ENCODE assay signal across 8 cellular contexts in the genomic region with DNA sequence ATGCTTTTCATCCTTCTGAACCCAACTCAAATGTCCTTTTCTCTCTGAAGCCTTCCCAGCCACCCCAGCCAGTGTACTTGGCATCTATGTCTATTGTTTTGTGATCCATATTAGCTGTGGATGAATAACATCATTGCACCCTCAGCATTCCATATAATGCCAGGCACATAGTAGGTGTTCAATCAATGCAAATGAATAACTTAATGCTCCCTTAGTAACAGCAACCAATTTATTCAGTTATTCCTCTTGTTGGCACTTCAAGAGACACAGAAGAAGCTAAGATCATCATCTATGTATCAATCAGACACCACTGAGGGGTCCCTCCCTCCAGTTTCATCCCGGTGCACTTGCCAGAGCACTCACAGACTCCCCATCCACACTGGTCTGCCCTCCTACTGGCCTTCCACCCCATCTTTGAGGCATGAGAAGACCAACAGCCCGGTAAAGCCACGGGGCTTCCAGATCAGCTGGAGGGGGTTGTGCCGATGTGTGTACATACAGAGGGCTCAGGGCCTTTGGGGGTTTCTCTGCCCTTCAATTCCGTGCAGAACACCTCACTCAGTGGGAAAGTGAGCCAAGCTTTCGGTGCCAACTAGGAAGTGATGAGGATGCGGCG. TPM values are rescaled to one million over a fixed set of nuclear protein-coding genes. Genes with fewer than 3 reads are reported as not detected.
DNase-seq lines count a peak whose midpoint lies in the region; ATAC-seq and TF ChIP-seq lines count a peak whose summit lies in the region.

No MANE protein-coding gene starts in this region.

- POLR2A ChIA-PET in MCF 10A (lab: Yijun Ruan, JAX), result interaction anchor here (0.6 to 8.8 kb wide), 18 partner anchors 10 to 736 kb away, joined by 3 to 136 read pairs (median 4); a partner anchor contains a TSS

- H3K27me3 ChIP-seq in mononuclear cell (ENCODE audit: insufficient read depth, low read length) (no peaks in the 10 kb centered on the region), aorta (ENCODE audit: control insufficient read depth in 1 of 2, insufficient read depth in 2 of 2, low read length in 1 of 2) (no peaks in the 10 kb centered on the region)

- H3K36me3 ChIP-seq in aorta (ENCODE audit: control insufficient read depth in 1 of 2, insufficient read depth in 2 of 2, low read length in 1 of 2), result no peaks in the 10 kb centered on the region

- peaks cover 37% of the 10 kb centered on the region for H3K4me1 Mint-ChIP-seq in MCF 10A (ENCODE audit: insufficient read depth, unreplicated experiment)

- H3K4me3 Mint-ChIP-seq in MCF 10A (ENCODE audit: unreplicated experiment), result peak overlapping the region; percentile 91

- no peaks in the 10 kb centered on the region for H3K9me3 Mint-ChIP-seq in MCF 10A (ENCODE audit: unreplicated experiment)

- H3K4me3 ChIP-seq in mononuclear cell (ENCODE audit: low read length), result peak overlapping the region; percentile 79
- H3K4me3 ChIP-seq in aorta (ENCODE audit: low read length in 2 of 2), result peak overlapping the region; percentile 38 to 92

- peak in 4 of 6 experiments; percentile 28 to 62 (median 40) for DNase-seq in stimulated activated naive CD4-positive, alpha-beta T cell (lab: John Stamatoyannopoulos, UW)
- no peak for DNase-seq in stimulated activated naive CD4-positive, alpha-beta T cell treated with Interleukin-2 at 50 U/mL for 16 hours (lab: John Stamatoyannopoulos, UW)
- DNase-seq in MCF 10A (ENCODE audit: unreplicated experiment) (no peak), aorta (peak in 1 of 2 donors; percentile 75), NCI-H128 (lab: John Stamatoyannopoulos, UW; ENCODE audit: unreplicated experiment) (no peak), islet precursor cell (no peak), T1000 (lab: John Stamatoyannopoulos, UW) (no peak)

- H3K4me1 ChIP-seq in mononuclear cell (ENCODE audit: insufficient read depth, low read length) (peaks cover 84% of the 10 kb centered on the region), aorta (ENCODE audit: control insufficient read depth in 1 of 2, insufficient read depth in 2 of 2, low read length in 2 of 2) (peaks cover 0 to 2% of the 10 kb centered on the region in 2 donors)

- H3K9me3 ChIP-seq in mononuclear cell (ENCODE audit: low read depth, low read length) (no peaks in the 10 kb centered on the region), aorta (ENCODE audit: control insufficient read depth, low read length) (no peaks in the 10 kb centered on the region)

- 8 to 11% methylated on average over 8 of the region's 8 CpGs for WGBS in aorta, 2 donors

- intact Hi-C loops in MCF 10A (cut with micrococcal nuclease) (no loop called here), aorta (cut with DNase I) (loop anchor here in 1 of 2 donors (2.0 kb wide), 1 partner anchor 107 kb away; a partner anchor contains a TSS)

- ATAC-seq in aorta (ENCODE audit: low FRiP score), result no peak

- TF ChIP-seq CTCF in MCF 10A (IDR thresholded peaks at IDR 0.05; ENCODE audit: unreplicated experiment), result no peak

- H3K27ac Mint-ChIP-seq in MCF 10A (ENCODE audit: low read depth, unreplicated experiment), result peak overlapping the region; percentile 60

- H3K27me3 Mint-ChIP-seq in MCF 10A (ENCODE audit: insufficient read depth, unreplicated experiment), result no peaks in the 10 kb centered on the region

- CTCF ChIA-PET in MCF 10A (lab: Yijun Ruan, JAX), result interaction anchor here (0.5 to 9.2 kb wide), 9 partner anchors 27 to 516 kb away, joined by 3 to 117 read pairs (median 3); a partner anchor contains a TSS

- H3K36me3 Mint-ChIP-seq in MCF 10A (ENCODE audit: insufficient read depth, unreplicated experiment), result peaks cover 15% of the 10 kb centered on the region

- TSS peak; percentile 31 for BruUV-seq in MCF 10A (replicated peaks; lab: Mats Ljungman, UMichigan)

- H3K27ac ChIP-seq in aorta (ENCODE audit: low read depth in 1 of 2, low read length in 2 of 2), result peak overlapping the region; percentile 32 to 45

RNA-seq across cellular contexts. Expression of a gene that starts 2.4 kb away (rescaled TPM):
- total RNA-seq in MCF 10A (2022), result 23.8 and 25.8 TPM in 2 replicates
- 25.9 TPM for total RNA-seq in mononuclear cell
- 10 to 100 TPM; 24.2 to 28.6 TPM for total RNA-seq in aorta
- polyA plus RNA-seq in aorta, result 10 to 100 TPM; 14.7 to 15.0 TPM

Comparison
In these comparisons a context has a peak if more than half of its experiments do, and no peak if none do; other contexts are left out.
1. DNase-seq: peak in stimulated activated naive CD4-positive, alpha-beta T cell (4 of 6); none in stimulated activated naive CD4-positive, alpha-beta T cell treated with Interleukin-2 at 50 U/mL for 16 hours (single experiment), MCF 10A (single experiment), NCI-H128 (single experiment), islet precursor cell (single experiment) and T1000 (single experiment).